In the genomic region with DNA sequence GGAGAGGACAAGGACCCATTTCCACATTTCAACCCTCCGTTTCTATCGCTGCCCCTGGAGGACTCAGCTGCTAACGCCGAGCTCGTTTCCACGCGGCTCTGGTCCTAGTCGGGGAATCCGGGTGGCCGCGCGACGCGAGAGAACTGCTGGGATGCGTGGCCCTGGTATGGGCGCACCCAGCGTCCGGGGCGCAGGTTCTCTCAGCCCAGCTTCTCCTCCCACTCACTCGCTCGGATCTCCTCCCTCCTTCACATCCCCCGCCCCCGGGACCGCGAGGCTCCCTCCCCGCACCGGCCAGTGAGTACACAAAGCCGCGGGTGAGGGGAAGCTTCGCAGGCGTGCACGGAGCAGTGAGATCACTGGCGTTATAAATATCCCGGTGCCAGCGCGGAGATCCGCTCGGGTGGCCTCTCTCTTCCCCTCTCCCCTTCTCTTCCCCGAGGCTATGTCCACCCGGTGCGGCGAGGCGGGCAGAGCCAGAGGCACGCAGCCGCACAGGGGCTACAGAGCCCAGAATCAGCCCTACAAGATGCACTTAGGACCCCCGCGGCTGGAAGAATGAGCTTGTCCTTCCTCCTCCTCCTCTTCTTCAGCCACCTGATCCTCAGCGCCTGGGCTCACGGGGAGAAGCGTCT, we compare ENCODE assay signal across 8 cellular contexts. TPM values are rescaled to one million over a fixed set of nuclear protein-coding genes. Genes with fewer than 3 reads are reported as not detected.
DNase-seq lines count a peak whose midpoint lies in the region; ATAC-seq lines count a peak whose summit lies in the region.

A gene with protein sequence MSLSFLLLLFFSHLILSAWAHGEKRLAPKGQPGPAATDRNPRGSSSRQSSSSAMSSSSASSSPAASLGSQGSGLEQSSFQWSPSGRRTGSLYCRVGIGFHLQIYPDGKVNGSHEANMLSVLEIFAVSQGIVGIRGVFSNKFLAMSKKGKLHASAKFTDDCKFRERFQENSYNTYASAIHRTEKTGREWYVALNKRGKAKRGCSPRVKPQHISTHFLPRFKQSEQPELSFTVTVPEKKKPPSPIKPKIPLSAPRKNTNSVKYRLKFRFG (plus strand): TSS at position 398 of the 635 bp plus-strand sequence. CDS start 161 bp downstream, at position 559.

- ATAC-seq in activated CD8-positive, alpha-beta T cell treated with anti-CD3 and anti-CD28 coated beads, Interleukin-2, amount 10 ng/mL, durations not matched to agents 7 days and 5 days: peak; percentile 54
- no peak for ATAC-seq in HG03457 (IDR thresholded peaks at IDR 0.05; ENCODE audit: unreplicated experiment)

- H3K4ac ChIP-seq in neuronal stem cell (ENCODE audit: low read length): no peak within 1 kb of the TSS

- no peak within 1 kb of the TSS for H2AK5ac ChIP-seq in neuronal stem cell (ENCODE audit: low read depth, low read length)

- peaks cover 7 to 22% of the 10 kb centered on the region in 2 donors for H3K4me1 ChIP-seq in neuronal stem cell (ENCODE audit: control insufficient read depth in 2 of 2, insufficient read depth in 1 of 2, low read depth in 1 of 2, low read length in 2 of 2)

- peaks cover 24% of the 10 kb centered on the region for H3K4me1 Mint-ChIP-seq in activated CD8-positive, alpha-beta T cell treated with anti-CD3 and anti-CD28 coated beads, Interleukin-2, amount 10 ng/mL, durations not matched to agents 7 days and 5 days (ENCODE audit: low read depth)

- H3K4me3 ChIP-seq in MG63 (peak within 1 kb of the TSS; percentile 87), neuronal stem cell (ENCODE audit: low read length in 2 of 2) (peak within 1 kb of the TSS; percentile 34 to 76)

- POLR2A ChIA-PET in activated CD8-positive, alpha-beta T cell treated with anti-CD3 and anti-CD28 coated beads, Interleukin-2, amount 10 ng/mL, durations not matched to agents 7 days and 5 days (lab: Charles Lee): no interaction called here

- no peak within 1 kb of the TSS for H3K27ac Mint-ChIP-seq in activated CD8-positive, alpha-beta T cell treated with anti-CD3 and anti-CD28 coated beads, Interleukin-2, amount 10 ng/mL, durations not matched to agents 7 days and 5 days

- H2BK5ac ChIP-seq in neuronal stem cell (ENCODE audit: low read length): no peak within 1 kb of the TSS

- CTCF ChIA-PET in activated CD8-positive, alpha-beta T cell treated with anti-CD3 and anti-CD28 coated beads, Interleukin-2, amount 10 ng/mL, durations not matched to agents 7 days and 5 days (lab: Charles Lee): no interaction called here

- H3K18ac ChIP-seq in neuronal stem cell (ENCODE audit: low read length): peak within 1 kb of the TSS; percentile 84

- no peaks in the 10 kb centered on the region for H3K9me3 ChIP-seq in MG63
- H3K9me3 ChIP-seq in neuronal stem cell (replicated peaks in 1 of 2; ENCODE audit: control insufficient read depth in 2 of 2, insufficient read depth in 1 of 2, low read depth in 1 of 2, low read length in 2 of 2): no peaks in the 10 kb centered on the region

- no peaks in the 10 kb centered on the region for H3K9me3 Mint-ChIP-seq in activated CD8-positive, alpha-beta T cell treated with anti-CD3 and anti-CD28 coated beads, Interleukin-2, amount 10 ng/mL, durations not matched to agents 7 days and 5 days (ENCODE audit: insufficient read depth)

- peaks cover 41% of the 10 kb centered on the region for H3K36me3 ChIP-seq in MG63
- no peaks in the 10 kb centered on the region for H3K36me3 ChIP-seq in neuronal stem cell (replicated peaks in 1 of 2; ENCODE audit: control insufficient read depth in 2 of 2, insufficient read depth in 2 of 2, low read length in 2 of 2)

- no peak within 1 kb of the TSS for H2BK15ac ChIP-seq in neuronal stem cell (ENCODE audit: low read length)

- peaks cover 82% of the 10 kb centered on the region for H3K27me3 Mint-ChIP-seq in activated CD8-positive, alpha-beta T cell treated with anti-CD3 and anti-CD28 coated beads, Interleukin-2, amount 10 ng/mL, durations not matched to agents 7 days and 5 days (ENCODE audit: low read depth)

- peaks cover 4% of the 10 kb centered on the region for H3K36me3 Mint-ChIP-seq in activated CD8-positive, alpha-beta T cell treated with anti-CD3 and anti-CD28 coated beads, Interleukin-2, amount 10 ng/mL, durations not matched to agents 7 days and 5 days (ENCODE audit: low read depth)

- no peaks in the 10 kb centered on the region for H3K79me1 ChIP-seq in neuronal stem cell (ENCODE audit: low read depth, low read length)

- peak within 1 kb of the TSS; percentile 70 for H3K23ac ChIP-seq in neuronal stem cell (ENCODE audit: low read depth, low read length, poor library complexity)

- peak within 1 kb of the TSS; percentile 91 for H2AFZ ChIP-seq in neuronal stem cell (ENCODE audit: low read length)

- peak; percentile 59 for DNase-seq in stimulated activated CD4-positive, alpha-beta T cell treated with anti-CD3 and anti-CD28 coated beads, Interleukin-15, amount 100 ng/mL, for 24 hours
- no peak for DNase-seq in stimulated activated CD4-positive, alpha-beta T cell treated with anti-CD3 and anti-CD28 coated beads, Interleukin-4, amount 100 ng/mL, for 24 hours
- DNase-seq in MG63 (peak; percentile 96), fibroblast of peridontal ligament (ENCODE audit: extremely low read depth) (peak; percentile 93), neuronal stem cell (ENCODE audit: low spot score) (peak; percentile 38), NCI-H128 (lab: John Stamatoyannopoulos, UW; ENCODE audit: unreplicated experiment) (no peak)
- no peak for DNase-seq in activated CD8-positive, alpha-beta T cell treated with anti-CD3 and anti-CD28 coated beads, Interleukin-2, amount 10 ng/mL, durations not matched to agents 7 days and 5 days

- no peak within 1 kb of the TSS for H4K91ac ChIP-seq in neuronal stem cell (ENCODE audit: low read depth, low read length, poor library complexity)

- peak within 1 kb of the TSS; percentile 66 for H3K9ac ChIP-seq in neuronal stem cell (ENCODE audit: low read depth, low read length, poor library complexity)

- H2BK120ac ChIP-seq in neuronal stem cell (ENCODE audit: low read depth, low read length): no peak within 1 kb of the TSS

- H4K8ac ChIP-seq in neuronal stem cell (ENCODE audit: low read depth, low read length): no peak within 1 kb of the TSS

- no peak within 1 kb of the TSS for H2BK12ac ChIP-seq in neuronal stem cell (ENCODE audit: low read length)

- peak within 1 kb of the TSS; percentile 74 for H3K14ac ChIP-seq in neuronal stem cell (ENCODE audit: low read length)

- H3K4me2 ChIP-seq in neuronal stem cell (ENCODE audit: insufficient read depth, low read length, poor library complexity, severe bottlenecking): peak within 1 kb of the TSS; percentile 92

- peak within 1 kb of the TSS; percentile 48 for H3K4me3 Mint-ChIP-seq in activated CD8-positive, alpha-beta T cell treated with anti-CD3 and anti-CD28 coated beads, Interleukin-2, amount 10 ng/mL, durations not matched to agents 7 days and 5 days

- no peak within 1 kb of the TSS for H3K27ac ChIP-seq in neuronal stem cell (replicated peaks; ENCODE audit: low read length)

- H3K27me3 ChIP-seq in MG63 (no peaks in the 10 kb centered on the region), neuronal stem cell (ENCODE audit: control insufficient read depth in 3 of 3, insufficient read depth in 3 of 3, low read depth in 1 of 3, low read length in 3 of 3) (peaks cover 43 to 88% (median 77%) of the 10 kb centered on the region in 3 experiments)

- WGBS in neuronal stem cell (ENCODE audit: extremely low coverage in 2 of 2, insufficient read length in 2 of 2, insufficient replicate concordance in 1 of 2), 2 donors: no CpG with 5 or more reads among the region's 50 CpGs

RNA-seq across cellular contexts. Expression of the gene that starts here (rescaled TPM):
- 19.4 and 20.8 TPM in 2 replicates for total RNA-seq in MG63 (2014; rRNA removed; shearing (Covaris generic); ENCODE audit: low replicate concordance)
- total RNA-seq in activated CD8-positive, alpha-beta T cell treated with anti-CD3 and anti-CD28 coated beads, Interleukin-2, amount 10 ng/mL, durations not matched to agents 7 days and 5 days: not detected
- polyA plus RNA-seq in neuronal stem cell (2013, experiment 1 of 2): not detected
- polyA plus RNA-seq in neuronal stem cell (2013, experiment 2 of 2): not detected

Comparison
In these comparisons a context has a peak if more than half of its experiments do, and no peak if none do; other contexts are left out.
1. RNA of the gene that starts here (total RNA-seq): 19.4 to 20.8 TPM in MG63; not detected in activated CD8-positive, alpha-beta T cell treated with anti-CD3 and anti-CD28 coated beads, Interleukin-2, amount 10 ng/mL, durations not matched to agents 7 days and 5 days; every median in the first group is over 10 times any median in the second.
2. DNase-seq: peak in stimulated activated CD4-positive, alpha-beta T cell treated with anti-CD3 and anti-CD28 coated beads, Interleukin-15, amount 100 ng/mL, for 24 hours (single experiment), MG63 (single experiment), fibroblast of peridontal ligament (single experiment) and neuronal stem cell (single experiment); none in stimulated activated CD4-positive, alpha-beta T cell treated with anti-CD3 and anti-CD28 coated beads, Interleukin-4, amount 100 ng/mL, for 24 hours (single experiment), activated CD8-positive, alpha-beta T cell treated with anti-CD3 and anti-CD28 coated beads, Interleukin-2, amount 10 ng/mL, durations not matched to agents 7 days and 5 days (single experiment) and NCI-H128 (single experiment).
3. Peak in ATAC-seq in activated CD8-positive, alpha-beta T cell treated with anti-CD3 and anti-CD28 coated beads, Interleukin-2, amount 10 ng/mL, durations not matched to agents 7 days and 5 days; RNA of the gene not detected or under 1 TPM.